ENCODE assay signal across 11 cellular contexts in the genomic region with DNA sequence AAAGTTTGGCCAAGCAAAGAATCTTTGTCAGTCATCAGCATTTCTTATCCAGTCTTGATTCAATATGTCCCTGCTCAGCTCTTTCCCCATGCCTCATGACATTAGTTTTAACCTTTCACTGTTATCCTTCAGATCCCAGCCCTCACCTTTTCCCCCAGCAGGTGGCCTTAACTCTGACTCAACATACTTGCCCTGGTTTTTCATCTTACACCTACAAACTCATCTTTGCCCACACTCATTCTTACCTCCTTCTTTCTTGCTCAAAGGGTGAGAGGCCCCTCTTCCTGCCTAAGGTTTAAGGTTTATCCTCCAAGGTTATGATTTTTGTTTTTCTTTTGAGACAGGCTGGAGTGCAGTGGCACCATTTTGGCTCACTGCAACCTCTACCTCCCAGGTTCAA.
"Had no signal": no experiment of that assay in that cellular context is flagged by ENCODE, and none has a peak within 500 bp of the region (broad histone marks: within the 10 kb centered on the region; RNA-seq: fewer than 3 reads in every experiment).

No MANE protein-coding gene starts in this region.

- DNase-seq: activated effector memory CD4-positive, alpha-beta T cell treated with Interleukin-2 at 50 U/mL for 16 hours; adrenal gland; caudate nucleus; retina; stimulated activated naive B cell treated with anti-CD40 and anti-IgM and Interleukin-4, amounts not matched to agents 10 μg/mL and 1 μg/mL and 100 μg/mL, for 72 hours; SW 1271; T-helper 9 cell; upper lobe of left lung had no signal

- H3K9me3 Mint-ChIP-seq: dendritic cell treated with granulocyte-macrophage colony-stimulating factor and Interleukin-4, amounts not matched to agents 40 ng/mL and 50 ng/mL, for 4 days; mesothelial cell of epicardium; stimulated activated naive B cell treated with anti-CD40 and anti-IgM and Interleukin-4, amounts not matched to agents 10 μg/mL and 1 μg/mL and 100 μg/mL, for 72 hours had no signal

- H3K4me3 Mint-ChIP-seq: activated CD4-positive, alpha-beta T cell treated with anti-CD3 and anti-CD28 coated beads, Interleukin-2, amount 10 ng/mL, durations not matched to agents 7 days and 5 days; dendritic cell treated with granulocyte-macrophage colony-stimulating factor and Interleukin-4, amounts not matched to agents 40 ng/mL and 50 ng/mL, for 4 days; mesothelial cell of epicardium; stimulated activated naive B cell treated with anti-CD40 and anti-IgM and Interleukin-4, amounts not matched to agents 10 μg/mL and 1 μg/mL and 100 μg/mL, for 72 hours had no signal

- H3K36me3 Mint-ChIP-seq: mesothelial cell of epicardium; stimulated activated naive B cell treated with anti-CD40 and anti-IgM and Interleukin-4, amounts not matched to agents 10 μg/mL and 1 μg/mL and 100 μg/mL, for 72 hours had no signal

- H3K27ac Mint-ChIP-seq: dendritic cell treated with granulocyte-macrophage colony-stimulating factor and Interleukin-4, amounts not matched to agents 40 ng/mL and 50 ng/mL, for 4 days; mesothelial cell of epicardium; stimulated activated naive B cell treated with anti-CD40 and anti-IgM and Interleukin-4, amounts not matched to agents 10 μg/mL and 1 μg/mL and 100 μg/mL, for 72 hours had no signal
